In genomic region chr5:111478898-111479297, GRCh38 we compare ENCODE assay signal across 28 cellular contexts.
"Had no signal": no experiment of that assay in that cellular context is flagged by ENCODE, and none has a peak within 500 bp of the region (broad histone marks: within the 10 kb centered on the region; RNA-seq: fewer than 3 reads in every experiment).

No MANE protein-coding gene starts in this region.

- ATAC-seq: naive thymus-derived CD8-positive, alpha-beta T cell; natural killer cell treated with Interleukin-12 subunit alpha and Interleukin-12 subunit beta and Interleukin-15 and Interleukin-18, amount 100 ng/mL, for 72 hours; pancreas; psoas muscle; right cardiac atrium; right lobe of liver; stimulated activated effector memory CD8-positive, alpha-beta T cell treated with anti-CD3 and anti-CD28 coated beads, Interleukin-12 subunit alpha, Interleukin-12 subunit beta, amount 100 ng/mL, for 72 hours; stimulated activated naive B cell treated with anti-CD40 and anti-IgM and Interleukin-4, amounts not matched to agents 10 μg/mL and 1 μg/mL and 100 μg/mL, for 72 hours had no signal

- H3K9me3 Mint-ChIP-seq: naive thymus-derived CD8-positive, alpha-beta T cell; natural killer cell treated with Interleukin-12 subunit alpha and Interleukin-12 subunit beta and Interleukin-15 and Interleukin-18, amount 100 ng/mL, for 72 hours; nephron progenitor cell; neural crest cell; stimulated activated effector memory CD8-positive, alpha-beta T cell treated with anti-CD3 and anti-CD28 coated beads, Interleukin-12 subunit alpha, Interleukin-12 subunit beta, amount 100 ng/mL, for 72 hours; stimulated activated naive B cell treated with anti-CD40 and anti-IgM and Interleukin-4, amounts not matched to agents 10 μg/mL and 1 μg/mL and 100 μg/mL, for 72 hours had no signal

- H3K36me3 ChIP-seq: neutrophil, pancreas, right lobe of liver, sigmoid colon, thoracic aorta, thyroid gland, tibial nerve, upper lobe of left lung, vagina had no signal

- DNase-seq: naive thymus-derived CD8-positive, alpha-beta T cell; nephron progenitor cell; nucleus accumbens; pancreas; psoas muscle; right cardiac atrium; right lobe of liver; sigmoid colon; small intestine; stimulated activated CD4-positive, alpha-beta T cell treated with anti-CD3 and anti-CD28 coated beads, Interleukin-15, amount 100 ng/mL, for 24 hours; stimulated activated CD4-positive, alpha-beta T cell treated with anti-CD3 and anti-CD28 coated beads, Interleukin-2, amount 100 ng/mL, for 24 hours; stimulated activated CD4-positive, alpha-beta T cell treated with anti-CD3 and anti-CD28 coated beads, Interleukin-2, amount 100 ng/mL, for 48 hours; stimulated activated CD4-positive, alpha-beta T cell treated with anti-CD3 and anti-CD28 coated beads, Interleukin-4, amount 100 ng/mL, for 24 hours; stimulated activated naive B cell treated with anti-CD40 and anti-IgM and Interleukin-4, amounts not matched to agents 10 μg/mL and 1 μg/mL and 100 μg/mL, for 72 hours; stimulated activated naive CD4-positive, alpha-beta T cell treated with Interleukin-2 at 50 U/mL for 16 hours; stomach; thyroid gland; trophoblast cell; upper lobe of left lung had no signal

- H3K27me3 Mint-ChIP-seq: naive thymus-derived CD8-positive, alpha-beta T cell; progenitor cell of endocrine pancreas had no signal

- H3K36me3 Mint-ChIP-seq: natural killer cell treated with Interleukin-12 subunit alpha and Interleukin-12 subunit beta and Interleukin-15 and Interleukin-18, amount 100 ng/mL, for 72 hours; stimulated activated naive B cell treated with anti-CD40 and anti-IgM and Interleukin-4, amounts not matched to agents 10 μg/mL and 1 μg/mL and 100 μg/mL, for 72 hours had no signal

- H3K27ac Mint-ChIP-seq: natural killer cell treated with Interleukin-12 subunit alpha and Interleukin-12 subunit beta and Interleukin-15 and Interleukin-18, amount 100 ng/mL, for 72 hours; nephron progenitor cell; progenitor cell of endocrine pancreas; stimulated activated naive B cell treated with anti-CD40 and anti-IgM and Interleukin-4, amounts not matched to agents 10 μg/mL and 1 μg/mL and 100 μg/mL, for 72 hours had no signal

- H3K4me3 Mint-ChIP-seq: naive thymus-derived CD8-positive, alpha-beta T cell; natural killer cell treated with Interleukin-12 subunit alpha and Interleukin-12 subunit beta and Interleukin-15 and Interleukin-18, amount 100 ng/mL, for 72 hours; nephron progenitor cell; neural crest cell; stimulated activated effector memory CD8-positive, alpha-beta T cell treated with anti-CD3 and anti-CD28 coated beads, Interleukin-12 subunit alpha, Interleukin-12 subunit beta, amount 100 ng/mL, for 72 hours; stimulated activated naive B cell treated with anti-CD40 and anti-IgM and Interleukin-4, amounts not matched to agents 10 μg/mL and 1 μg/mL and 100 μg/mL, for 72 hours had no signal

- H3K9me3 ChIP-seq: neutrophil, pancreas, psoas muscle, right lobe of liver, sigmoid colon, stomach, thoracic aorta, thyroid gland, tibial nerve, upper lobe of left lung, vagina had no signal

- H3K4me1 ChIP-seq: pancreas, psoas muscle, right lobe of liver, sigmoid colon, stomach, thyroid gland, tibial nerve, upper lobe of left lung, vagina had no signal

- FAIRE-seq: pancreas, urothelium cell line had no signal

- H3K27ac ChIP-seq: neutrophil, pancreas, psoas muscle, right lobe of liver, sigmoid colon, stomach, thoracic aorta, thyroid gland, tibial nerve, upper lobe of left lung, vagina had no signal

- H3K4me1 Mint-ChIP-seq: neural crest cell; stimulated activated effector memory CD8-positive, alpha-beta T cell treated with anti-CD3 and anti-CD28 coated beads, Interleukin-12 subunit alpha, Interleukin-12 subunit beta, amount 100 ng/mL, for 72 hours had no signal

- H3K4me3 ChIP-seq: pancreas, psoas muscle, right lobe of liver, sigmoid colon, stomach, thoracic aorta, thyroid gland, tibial nerve, upper lobe of left lung, vagina had no signal
